Comparison of ENCODE assay signal across 8 cellular contexts in the genomic region with DNA sequence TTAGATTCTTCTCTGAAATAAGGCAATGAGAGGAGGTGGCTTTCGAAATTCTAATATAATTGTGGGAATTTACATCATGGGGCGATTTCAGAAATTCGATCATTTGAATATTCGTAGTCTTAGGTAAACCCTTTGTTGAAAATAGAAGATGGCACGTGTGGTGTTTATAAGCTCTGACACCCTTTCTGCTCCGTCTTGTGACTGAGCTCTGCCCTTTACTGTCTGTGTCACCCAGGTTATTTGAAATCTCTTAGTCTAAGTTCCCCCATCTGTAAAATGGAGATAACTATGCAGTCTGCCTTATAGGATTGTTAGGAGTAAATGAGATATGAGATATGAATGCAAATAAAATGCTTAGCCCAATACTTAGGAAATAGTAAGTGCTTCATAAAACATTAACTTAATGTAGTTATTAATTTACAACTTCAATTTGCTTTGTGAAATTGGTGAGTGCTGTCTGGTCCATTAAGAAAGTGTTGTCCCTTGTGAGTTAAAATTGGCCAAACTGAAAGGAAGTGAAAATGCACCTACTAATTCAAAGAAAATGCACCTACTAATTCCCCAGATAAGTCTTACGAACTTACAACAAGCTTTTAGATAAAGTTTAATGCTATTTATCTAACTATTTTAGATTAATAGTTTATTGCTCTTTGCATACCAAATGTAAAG. TPM values are rescaled to one million over a fixed set of nuclear protein-coding genes. Genes with fewer than 3 reads are reported as not detected.
DNase-seq lines count a peak whose midpoint lies in the region; ATAC-seq and TF ChIP-seq lines count a peak whose summit lies in the region.

No MANE protein-coding gene starts in this region.

- DNase-seq in NCI-H2171 treated with DMSO at 0.1 percent for 48 hours (lab: John Stamatoyannopoulos, UW), result peak; percentile 72
- DNase-seq in NCI-H2171 (lab: John Stamatoyannopoulos, UW), result no peak
- DNase-seq in MM.1S, result peak; percentile 15
- no peak for DNase-seq in endodermal cell
- peak; percentile 49 for DNase-seq in renal cortical epithelial cell (ENCODE audit: low read depth)
- DNase-seq in HK-2 (ENCODE audit: unreplicated experiment), result no peak

- H3K9me2 ChIP-seq in MM.1S (replicated peaks; ENCODE audit: insufficient read depth, low read length), result no peaks in the 10 kb centered on the region

- ATAC-seq in GM21717 (IDR thresholded peaks at IDR 0.05; ENCODE audit: unreplicated experiment), result no peak
- ATAC-seq in GM21367 (IDR thresholded peaks at IDR 0.05; ENCODE audit: unreplicated experiment), result no peak

- H3F3A ChIP-seq in MM.1S (ENCODE audit: insufficient read depth, low read length), result peaks cover 28% of the 10 kb centered on the region

- H3K4me1 ChIP-seq in MM.1S (ENCODE audit: low read length) (peaks cover 32% of the 10 kb centered on the region), endodermal cell (ENCODE audit: control insufficient read depth, insufficient read depth, low read length) (peaks cover 9% of the 10 kb centered on the region)

- H3K4me3 Mint-ChIP-seq in endodermal cell, result peak overlapping the region; percentile 76

- H4K20me1 ChIP-seq in MM.1S (ENCODE audit: insufficient read depth, low read length), result no peaks in the 10 kb centered on the region; the same call in 1 of the 2 replicates

- WGBS in endodermal cell (ENCODE audit: insufficient coverage in 1 of 2, insufficient read length in 1 of 2), 2 experiments, result 50% methylated on average over 6 to 7 of the region's 7 CpGs

- H3K9me3 ChIP-seq in MM.1S (replicated peaks; ENCODE audit: insufficient read depth, low read length) (no peaks in the 10 kb centered on the region), endodermal cell (ENCODE audit: control insufficient read depth, low read length) (no peaks in the 10 kb centered on the region)

- H3K27ac ChIP-seq in MM.1S (ENCODE audit: low read length), result no peak overlapping the region
- H3K27ac ChIP-seq in endodermal cell (ENCODE audit: low read depth, low read length), result no peak overlapping the region

- H3K9ac ChIP-seq in MM.1S (ENCODE audit: low read length) (peak overlapping the region; percentile 68; the same call in 1 of the 2 replicates), endodermal cell (ENCODE audit: extremely low read depth, low read length, poor library complexity, severe bottlenecking) (peak overlapping the region; percentile 22)

- peaks cover 40% of the 10 kb centered on the region for H3K4me1 Mint-ChIP-seq in endodermal cell

- no peaks in the 10 kb centered on the region for H3K9me3 Mint-ChIP-seq in endodermal cell

- peak overlapping the region; percentile 93 for H3K4me3 ChIP-seq in MM.1S (ENCODE audit: low read length)
- peak overlapping the region; percentile 84 for H3K4me3 ChIP-seq in endodermal cell (ENCODE audit: low read length)

- H3K27me3 ChIP-seq in MM.1S (replicated peaks; ENCODE audit: insufficient read depth, low read length), result no peaks in the 10 kb centered on the region
- peaks cover 20% of the 10 kb centered on the region for H3K27me3 ChIP-seq in endodermal cell (ENCODE audit: control insufficient read depth, insufficient read depth, low read length, poor library complexity, severe bottlenecking)

- peak overlapping the region; percentile 87 for H3K4me2 ChIP-seq in MM.1S (ENCODE audit: low read depth, low read length)

- TF ChIP-seq CTCF in MM.1S (IDR thresholded peaks at IDR 0.05; ENCODE audit: low read length), result no peak
- TF ChIP-seq CTCF in endodermal cell (conservative IDR thresholded peaks at IDR 0.05), result no peak

- peaks cover 43% of the 10 kb centered on the region for H3K27me3 Mint-ChIP-seq in endodermal cell (ENCODE audit: insufficient read depth)

- H3K36me3 ChIP-seq in MM.1S (replicated peaks; ENCODE audit: insufficient read depth, low read length), result no peaks in the 10 kb centered on the region
- H3K36me3 ChIP-seq in endodermal cell (ENCODE audit: control insufficient read depth, insufficient read depth, low read length), result no peaks in the 10 kb centered on the region

- no peaks in the 10 kb centered on the region for H3K36me3 Mint-ChIP-seq in endodermal cell (ENCODE audit: low read depth)

- no peak overlapping the region for H3K27ac Mint-ChIP-seq in endodermal cell

- peak overlapping the region; percentile 76 for H2AFZ ChIP-seq in MM.1S (ENCODE audit: low read length)

- H3K79me2 ChIP-seq in MM.1S (ENCODE audit: low read length), result peaks cover 56% of the 10 kb centered on the region

RNA-seq across cellular contexts. Expression of a gene that starts 1.6 kb away (rescaled TPM):
- total RNA-seq in endodermal cell (10 to 100 TPM; 20.3 to 31.0 TPM), renal cortical epithelial cell (24.6 and 65.5 TPM in 2 replicates)
- polyA plus RNA-seq in endodermal cell (2013, experiment 1 of 2), result 3.8 TPM
- polyA plus RNA-seq in endodermal cell (2013, experiment 2 of 2), result 4.1 TPM

Comparison
In these comparisons a context has a peak if more than half of its experiments do, and no peak if none do; other contexts are left out.
1. DNase-seq: peak in NCI-H2171 treated with DMSO at 0.1 percent for 48 hours (single experiment), MM.1S (single experiment) and renal cortical epithelial cell (single experiment); none in NCI-H2171 (single experiment), endodermal cell (single experiment) and HK-2 (single experiment).